Comparison of ENCODE assay signal across 10 cellular contexts in the genomic region with DNA sequence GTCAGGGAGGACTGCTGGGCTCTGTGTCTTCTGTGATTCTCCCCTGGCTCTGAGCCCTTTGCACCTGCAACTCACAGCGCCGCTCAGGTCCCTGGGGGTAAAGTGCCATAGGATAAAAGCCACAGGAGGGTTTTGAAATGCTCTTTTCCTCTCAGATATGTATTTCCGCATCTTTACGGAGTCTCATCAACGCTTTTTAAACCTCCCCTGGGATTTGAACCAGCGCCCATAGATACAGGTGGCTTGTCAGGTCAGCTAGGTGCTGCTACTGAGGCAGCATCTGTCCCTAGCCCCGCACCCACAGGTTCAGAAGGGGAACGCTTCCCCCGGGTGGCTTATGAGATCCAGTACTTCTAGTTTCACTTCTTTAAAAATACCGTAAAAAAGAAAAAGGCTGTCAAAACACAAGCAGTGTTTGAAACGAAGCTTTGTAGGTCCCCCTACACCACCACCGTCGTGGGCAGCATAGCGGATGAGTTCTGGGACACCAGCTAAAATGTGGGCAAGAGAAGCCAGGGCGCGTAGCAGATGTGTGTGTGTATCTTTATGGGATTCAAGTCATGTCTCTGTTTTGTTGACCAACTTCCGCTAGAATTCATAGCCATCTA.
DNase-seq lines count a peak whose midpoint lies in the region; ATAC-seq, FAIRE-seq and TF ChIP-seq lines count a peak whose summit lies in the region.
"Had no signal": no experiment of that assay in that cellular context is flagged by ENCODE, and none has a peak within 500 bp of the region (broad histone marks: within the 10 kb centered on the region; RNA-seq: fewer than 3 reads in every experiment).

No MANE protein-coding gene starts in this region.

- H3K4me3 ChIP-seq in GM06990 (replicated peaks; ENCODE audit: low read depth, low read length) = peak overlapping the region; percentile 6; the same call in 1 of the 2 replicates
- H3K4me3 ChIP-seq: SJSA1 had no signal

- ATAC-seq in GM19395 (IDR thresholded peaks at IDR 0.05; ENCODE audit: unreplicated experiment) (peak; percentile 87), HG03135 (IDR thresholded peaks at IDR 0.05; ENCODE audit: unreplicated experiment) (peak; percentile 72)
- peak; percentile 35 for ATAC-seq in activated CD8-positive, alpha-beta T cell treated with anti-CD3 and anti-CD28 coated beads, Interleukin-2, amount 10 ng/mL, durations not matched to agents 7 days and 5 days

- H3K27me3 ChIP-seq in GM06990 (replicated peaks; ENCODE audit: control insufficient read depth, insufficient read depth, low read length) = no peaks in the 10 kb centered on the region
- H3K27me3 ChIP-seq: dorsolateral prefrontal cortex, SJSA1 had no signal

- no peaks in the 10 kb centered on the region for H3K27me3 Mint-ChIP-seq in activated CD8-positive, alpha-beta T cell treated with anti-CD3 and anti-CD28 coated beads, Interleukin-2, amount 10 ng/mL, durations not matched to agents 7 days and 5 days (ENCODE audit: low read depth)

- peaks cover 1% of the 10 kb centered on the region; the same call in 1 of the 2 replicates for H3K36me3 ChIP-seq in GM06990 (ENCODE audit: control insufficient read depth, insufficient read depth, low read length)
- H3K36me3 ChIP-seq: SJSA1 had no signal

- CTCF ChIA-PET in activated CD8-positive, alpha-beta T cell treated with anti-CD3 and anti-CD28 coated beads, Interleukin-2, amount 10 ng/mL, durations not matched to agents 7 days and 5 days (lab: Charles Lee) = interaction anchor here (0.7 kb wide), 1 partner anchor 255 kb away, joined by 3 read pairs; no protein-coding TSS in a partner anchor

- peak; percentile 80 for DNase-seq in GM06990 (ENCODE audit: extremely low read depth, insufficient read length)
- DNase-seq in activated CD8-positive, alpha-beta T cell treated with anti-CD3 and anti-CD28 coated beads, Interleukin-2, amount 10 ng/mL, durations not matched to agents 7 days and 5 days = peak; percentile 22
- no peak for DNase-seq in NCI-H2029 treated with DMSO at 0.1 percent for 48 hours (lab: John Stamatoyannopoulos, UW)
- no peak for DNase-seq in AG20443 (ENCODE audit: low spot score)
- no peak for DNase-seq in cardiac septum (ENCODE audit: low spot score)
- no peak for DNase-seq in RCC 7860 (ENCODE audit: low spot score)

- no peaks in the 10 kb centered on the region for H3K36me3 Mint-ChIP-seq in activated CD8-positive, alpha-beta T cell treated with anti-CD3 and anti-CD28 coated beads, Interleukin-2, amount 10 ng/mL, durations not matched to agents 7 days and 5 days (ENCODE audit: low read depth)

- H3K27ac Mint-ChIP-seq in activated CD8-positive, alpha-beta T cell treated with anti-CD3 and anti-CD28 coated beads, Interleukin-2, amount 10 ng/mL, durations not matched to agents 7 days and 5 days = peak overlapping the region; percentile 48

- intact Hi-C loops in cardiac septum (cut with DNase I) = no loop called here

- peak overlapping the region; percentile 60 for H3K4me3 Mint-ChIP-seq in activated CD8-positive, alpha-beta T cell treated with anti-CD3 and anti-CD28 coated beads, Interleukin-2, amount 10 ng/mL, durations not matched to agents 7 days and 5 days

- peak; percentile 19 for TF ChIP-seq CTCF in GM06990 (IDR thresholded peaks at IDR 0.05; ENCODE audit: insufficient read depth, low read length, poor library complexity, severe bottlenecking)

- peaks cover 10% of the 10 kb centered on the region for H3K4me1 Mint-ChIP-seq in activated CD8-positive, alpha-beta T cell treated with anti-CD3 and anti-CD28 coated beads, Interleukin-2, amount 10 ng/mL, durations not matched to agents 7 days and 5 days (ENCODE audit: low read depth)

- no peak for FAIRE-seq in RCC 7860 (lab: Jason Lieb, UNC)

- H3K9me3 Mint-ChIP-seq in activated CD8-positive, alpha-beta T cell treated with anti-CD3 and anti-CD28 coated beads, Interleukin-2, amount 10 ng/mL, durations not matched to agents 7 days and 5 days (ENCODE audit: insufficient read depth) = no peaks in the 10 kb centered on the region

- POLR2A ChIA-PET in activated CD8-positive, alpha-beta T cell treated with anti-CD3 and anti-CD28 coated beads, Interleukin-2, amount 10 ng/mL, durations not matched to agents 7 days and 5 days (lab: Charles Lee) = interaction anchor here (1.5 kb wide), 1 partner anchor 11 kb away, joined by 3 read pairs; no protein-coding TSS in a partner anchor

Comparison
In these comparisons a context has a peak if more than half of its experiments do, and no peak if none do; other contexts are left out.
1. DNase-seq: peak in GM06990 (single experiment) and activated CD8-positive, alpha-beta T cell treated with anti-CD3 and anti-CD28 coated beads, Interleukin-2, amount 10 ng/mL, durations not matched to agents 7 days and 5 days (single experiment); none in NCI-H2029 treated with DMSO at 0.1 percent for 48 hours (single experiment), AG20443 (single experiment), cardiac septum (single experiment) and RCC 7860 (single experiment).
2. ATAC-seq: peak in every context shown above with its lines; median percentile 87 in GM19395; 72 in HG03135; 35 in activated CD8-positive, alpha-beta T cell treated with anti-CD3 and anti-CD28 coated beads, Interleukin-2, amount 10 ng/mL, durations not matched to agents 7 days and 5 days.